Comparison of ENCODE assay signal across 25 cellular contexts in the genomic region with DNA sequence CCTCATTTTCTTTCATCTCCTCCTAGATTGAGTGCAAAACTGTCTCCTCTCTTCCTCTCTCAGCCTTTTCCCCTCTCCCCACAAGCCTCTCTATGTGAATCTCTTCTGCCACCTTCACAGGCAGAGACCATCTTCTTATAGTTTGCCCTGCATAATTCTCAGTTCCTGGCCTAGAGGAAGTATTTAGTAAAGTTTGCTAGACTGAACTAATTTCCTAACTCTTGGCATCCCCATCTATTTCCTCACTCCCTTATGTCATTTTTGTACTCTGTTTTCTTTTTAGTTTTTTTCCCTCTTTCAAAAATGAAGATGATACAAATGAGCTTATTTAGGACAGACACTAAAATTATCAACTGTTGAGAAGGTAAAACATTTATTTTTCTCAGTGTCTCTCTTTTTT.
A peak's percentile ranks its signal among the peaks of the same experiment; 100 is the strongest.
DNase-seq lines count a peak whose midpoint lies in the region; ATAC-seq and TF ChIP-seq lines count a peak whose summit lies in the region.
"Had no signal": no experiment of that assay in that cellular context is flagged by ENCODE, and none has a peak within 500 bp of the region (broad histone marks: within the 10 kb centered on the region; RNA-seq: fewer than 3 reads in every experiment).

No MANE protein-coding gene starts in this region.

- POLR2A ChIA-PET in activated CD8-positive, alpha-beta T cell treated with anti-CD3 and anti-CD28 coated beads, Interleukin-2, amount 10 ng/mL, durations not matched to agents 7 days and 5 days (lab: Charles Lee): no interaction called here
- POLR2A ChIA-PET in activated CD8-positive, alpha-beta T cell treated with anti-CD3 and anti-CD28 coated beads for 36 hours (lab: Charles Lee): interaction anchor here (1.4 kb wide), 1 partner anchor 103 kb away, joined by 4 read pairs; no protein-coding TSS in a partner anchor
- POLR2A ChIA-PET in naive thymus-derived CD8-positive, alpha-beta T cell (lab: Charles Lee): interaction anchor here (1.1 to 2.3 kb wide), 2 partner anchors 9 to 23 kb away, joined by 3 to 8 read pairs; no protein-coding TSS in a partner anchor

- intact Hi-C loops in activated CD8-positive, alpha-beta T cell treated with anti-CD3 and anti-CD28 coated beads for 36 hours (cut with micrococcal nuclease): no loop called here

- peaks cover 35% of the 10 kb centered on the region for H3K9me3 Mint-ChIP-seq in activated CD8-positive, alpha-beta T cell treated with anti-CD3 and anti-CD28 coated beads, Interleukin-2, amount 10 ng/mL, durations not matched to agents 7 days and 5 days (ENCODE audit: insufficient read depth)
- H3K9me3 Mint-ChIP-seq in activated CD8-positive, alpha-beta T cell treated with anti-CD3 and anti-CD28 coated beads for 36 hours: peaks cover 17% of the 10 kb centered on the region
- no peaks in the 10 kb centered on the region for H3K9me3 Mint-ChIP-seq in central memory CD8-positive, alpha-beta T cell
- H3K9me3 Mint-ChIP-seq in naive thymus-derived CD8-positive, alpha-beta T cell: peaks cover 0 to 16% (median 9%) of the 10 kb centered on the region in 9 donors
- peaks cover 15% of the 10 kb centered on the region for H3K9me3 Mint-ChIP-seq in progenitor cell of endocrine pancreas (ENCODE audit: low read depth)
- peaks cover 4% of the 10 kb centered on the region for H3K9me3 Mint-ChIP-seq in stimulated activated memory B cell treated with anti-CD40 and anti-IgM and Interleukin-4, amounts not matched to agents 10 μg/mL and 1 μg/mL and 100 μg/mL, for 72 hours

- peak overlapping the region; percentile 51 for H3K27ac Mint-ChIP-seq in activated CD8-positive, alpha-beta T cell treated with anti-CD3 and anti-CD28 coated beads, Interleukin-2, amount 10 ng/mL, durations not matched to agents 7 days and 5 days
- H3K27ac Mint-ChIP-seq in activated CD8-positive, alpha-beta T cell treated with anti-CD3 and anti-CD28 coated beads for 36 hours: no peak overlapping the region
- H3K27ac Mint-ChIP-seq in central memory CD8-positive, alpha-beta T cell (ENCODE audit: low read depth): peak overlapping the region; percentile 11
- H3K27ac Mint-ChIP-seq in naive thymus-derived CD8-positive, alpha-beta T cell: peak overlapping the region in 8 of 10 donors; percentile 5 to 84 (median 48)
- H3K27ac Mint-ChIP-seq in progenitor cell of endocrine pancreas: no peak overlapping the region
- no peak overlapping the region for H3K27ac Mint-ChIP-seq in stimulated activated memory B cell treated with anti-CD40 and anti-IgM and Interleukin-4, amounts not matched to agents 10 μg/mL and 1 μg/mL and 100 μg/mL, for 72 hours
- H3K27ac Mint-ChIP-seq: activated CD4-positive, alpha-beta T cell treated with anti-CD3 and anti-CD28 coated beads for 36 hours; activated naive CD4-positive, alpha-beta T cell treated with anti-CD3 and anti-CD28 coated beads, Interleukin-2, amount 10 ng/mL, durations not matched to agents 7 days and 5 days; B cell; H9; type B pancreatic cell had no signal

- H3K27me3 Mint-ChIP-seq in activated CD8-positive, alpha-beta T cell treated with anti-CD3 and anti-CD28 coated beads, Interleukin-2, amount 10 ng/mL, durations not matched to agents 7 days and 5 days (ENCODE audit: low read depth): no peaks in the 10 kb centered on the region
- H3K27me3 Mint-ChIP-seq in activated CD8-positive, alpha-beta T cell treated with anti-CD3 and anti-CD28 coated beads for 36 hours: no peaks in the 10 kb centered on the region
- H3K27me3 Mint-ChIP-seq in central memory CD8-positive, alpha-beta T cell: no peaks in the 10 kb centered on the region
- no peaks in the 10 kb centered on the region for H3K27me3 Mint-ChIP-seq in naive thymus-derived CD8-positive, alpha-beta T cell
- no peaks in the 10 kb centered on the region for H3K27me3 Mint-ChIP-seq in progenitor cell of endocrine pancreas
- H3K27me3 Mint-ChIP-seq in stimulated activated memory B cell treated with anti-CD40 and anti-IgM and Interleukin-4, amounts not matched to agents 10 μg/mL and 1 μg/mL and 100 μg/mL, for 72 hours: peaks cover 15% of the 10 kb centered on the region
- H3K27me3 Mint-ChIP-seq: activated CD4-positive, alpha-beta T cell treated with anti-CD3 and anti-CD28 coated beads for 36 hours; activated naive CD4-positive, alpha-beta T cell treated with anti-CD3 and anti-CD28 coated beads, Interleukin-2, amount 10 ng/mL, durations not matched to agents 7 days and 5 days; type B pancreatic cell had no signal

- no peak for DNase-seq in activated CD8-positive, alpha-beta T cell treated with anti-CD3 and anti-CD28 coated beads, Interleukin-2, amount 10 ng/mL, durations not matched to agents 7 days and 5 days
- DNase-seq in activated CD8-positive, alpha-beta T cell treated with anti-CD3 and anti-CD28 coated beads for 36 hours: no peak
- DNase-seq in MV-4-11 (lab: John Stamatoyannopoulos, UW) (peak; percentile 28), progenitor cell of endocrine pancreas (ENCODE audit: low spot score, unreplicated experiment) (no peak)
- DNase-seq in central memory CD8-positive, alpha-beta T cell (ENCODE audit: low spot score in 2 of 2): no peak
- DNase-seq in naive thymus-derived CD8-positive, alpha-beta T cell: no peak
- DNase-seq: activated CD4-positive, alpha-beta T cell treated with anti-CD3 and anti-CD28 coated beads for 36 hours; activated naive CD4-positive, alpha-beta T cell treated with anti-CD3 and anti-CD28 coated beads, Interleukin-2, amount 10 ng/mL, durations not matched to agents 7 days and 5 days; activated T-cell treated with anti-CD3 and anti-CD28 coated beads, Interleukin-2, amount 50 U/mL, for 48 hours; aorta; caudate nucleus; dermis blood vessel endothelial cell; H9; Karpas-422; left cardiac atrium; mesendoderm; NCI-H1092; NCI-H187 treated with DMSO at 0.1 percent for 48 hours; NCI-H82; nucleus accumbens; stimulated activated CD4-positive, alpha-beta T cell treated with anti-CD3 and anti-CD28 coated beads, Interleukin-2, amount 100 ng/mL, for 24 hours had no signal

- no peak for ATAC-seq in activated CD8-positive, alpha-beta T cell treated with anti-CD3 and anti-CD28 coated beads, Interleukin-2, amount 10 ng/mL, durations not matched to agents 7 days and 5 days
- no peak for ATAC-seq in activated CD8-positive, alpha-beta T cell treated with anti-CD3 and anti-CD28 coated beads for 36 hours
- ATAC-seq in central memory CD8-positive, alpha-beta T cell (replicated peaks; ENCODE audit: extremely low read depth, poor library complexity, severe bottlenecking): no peak
- ATAC-seq in naive thymus-derived CD8-positive, alpha-beta T cell: no peak
- ATAC-seq in GM21381 (IDR thresholded peaks at IDR 0.05; ENCODE audit: unreplicated experiment): no peak
- no peak for ATAC-seq in stimulated activated memory B cell treated with anti-CD40 and anti-IgM and Interleukin-4, amounts not matched to agents 10 μg/mL and 1 μg/mL and 100 μg/mL, for 72 hours
- ATAC-seq: activated CD4-positive, alpha-beta T cell treated with anti-CD3 and anti-CD28 coated beads for 36 hours had no signal

- no peak overlapping the region for H3K4me3 Mint-ChIP-seq in activated CD8-positive, alpha-beta T cell treated with anti-CD3 and anti-CD28 coated beads, Interleukin-2, amount 10 ng/mL, durations not matched to agents 7 days and 5 days
- H3K4me3 Mint-ChIP-seq in activated CD8-positive, alpha-beta T cell treated with anti-CD3 and anti-CD28 coated beads for 36 hours: no peak overlapping the region
- no peak overlapping the region for H3K4me3 Mint-ChIP-seq in central memory CD8-positive, alpha-beta T cell
- peak overlapping the region in 8 of 10 donors; percentile 4 to 59 (median 18) for H3K4me3 Mint-ChIP-seq in naive thymus-derived CD8-positive, alpha-beta T cell
- H3K4me3 Mint-ChIP-seq in progenitor cell of endocrine pancreas (ENCODE audit: low read depth): no peak overlapping the region
- H3K4me3 Mint-ChIP-seq in stimulated activated memory B cell treated with anti-CD40 and anti-IgM and Interleukin-4, amounts not matched to agents 10 μg/mL and 1 μg/mL and 100 μg/mL, for 72 hours: no peak overlapping the region
- H3K4me3 Mint-ChIP-seq: activated CD4-positive, alpha-beta T cell treated with anti-CD3 and anti-CD28 coated beads for 36 hours; activated naive CD4-positive, alpha-beta T cell treated with anti-CD3 and anti-CD28 coated beads, Interleukin-2, amount 10 ng/mL, durations not matched to agents 7 days and 5 days; B cell; H9; type B pancreatic cell had no signal

- CTCF ChIA-PET in activated CD8-positive, alpha-beta T cell treated with anti-CD3 and anti-CD28 coated beads, Interleukin-2, amount 10 ng/mL, durations not matched to agents 7 days and 5 days (lab: Charles Lee): interaction anchor here (1.0 to 1.5 kb wide), 3 partner anchors 8 to 39 kb away, joined by 4 to 5 read pairs (median 4); no protein-coding TSS in a partner anchor
- CTCF ChIA-PET in activated CD8-positive, alpha-beta T cell treated with anti-CD3 and anti-CD28 coated beads for 36 hours (lab: Charles Lee): interaction anchor here (0.6 to 1.2 kb wide), 3 partner anchors 9 to 135 kb away, joined by 3 to 5 read pairs (median 3); no protein-coding TSS in a partner anchor

- H3K4me1 Mint-ChIP-seq in activated CD8-positive, alpha-beta T cell treated with anti-CD3 and anti-CD28 coated beads, Interleukin-2, amount 10 ng/mL, durations not matched to agents 7 days and 5 days (ENCODE audit: low read depth): peaks cover 51% of the 10 kb centered on the region
- peaks cover 36% of the 10 kb centered on the region for H3K4me1 Mint-ChIP-seq in activated CD8-positive, alpha-beta T cell treated with anti-CD3 and anti-CD28 coated beads for 36 hours (ENCODE audit: low read depth)
- peaks cover 68% of the 10 kb centered on the region for H3K4me1 Mint-ChIP-seq in central memory CD8-positive, alpha-beta T cell
- H3K4me1 Mint-ChIP-seq in naive thymus-derived CD8-positive, alpha-beta T cell: peaks cover 34 to 73% (median 64%) of the 10 kb centered on the region in 4 donors
- H3K4me1 Mint-ChIP-seq in progenitor cell of endocrine pancreas (ENCODE audit: low read depth): peaks cover 11% of the 10 kb centered on the region
- H3K4me1 Mint-ChIP-seq in stimulated activated memory B cell treated with anti-CD40 and anti-IgM and Interleukin-4, amounts not matched to agents 10 μg/mL and 1 μg/mL and 100 μg/mL, for 72 hours: no peaks in the 10 kb centered on the region
- H3K4me1 Mint-ChIP-seq: B cell had no signal

- no peak for TF ChIP-seq CTCF in activated CD8-positive, alpha-beta T cell treated with anti-CD3 and anti-CD28 coated beads for 36 hours (IDR thresholded peaks at IDR 0.05)
- no peak for TF ChIP-seq CTCF in progenitor cell of endocrine pancreas (IDR thresholded peaks at IDR 0.05; ENCODE audit: unreplicated experiment)

- peaks cover 67% of the 10 kb centered on the region for H3K36me3 Mint-ChIP-seq in activated CD8-positive, alpha-beta T cell treated with anti-CD3 and anti-CD28 coated beads, Interleukin-2, amount 10 ng/mL, durations not matched to agents 7 days and 5 days (ENCODE audit: low read depth)
- H3K36me3 Mint-ChIP-seq in activated CD8-positive, alpha-beta T cell treated with anti-CD3 and anti-CD28 coated beads for 36 hours (ENCODE audit: low read depth): peaks cover 5% of the 10 kb centered on the region
- no peaks in the 10 kb centered on the region for H3K36me3 Mint-ChIP-seq in central memory CD8-positive, alpha-beta T cell (ENCODE audit: insufficient read depth)
- peaks cover 0 to 14% (median 8%) of the 10 kb centered on the region in 3 donors for H3K36me3 Mint-ChIP-seq in naive thymus-derived CD8-positive, alpha-beta T cell
- peaks cover 5% of the 10 kb centered on the region for H3K36me3 Mint-ChIP-seq in progenitor cell of endocrine pancreas (ENCODE audit: insufficient read depth)
- H3K36me3 Mint-ChIP-seq in stimulated activated memory B cell treated with anti-CD40 and anti-IgM and Interleukin-4, amounts not matched to agents 10 μg/mL and 1 μg/mL and 100 μg/mL, for 72 hours: no peaks in the 10 kb centered on the region

Comparison
In these comparisons a context has a peak if more than half of its experiments do, and no peak if none do; other contexts are left out.
1. H3K27ac Mint-ChIP-seq: peak in activated CD8-positive, alpha-beta T cell treated with anti-CD3 and anti-CD28 coated beads, Interleukin-2, amount 10 ng/mL, durations not matched to agents 7 days and 5 days (single experiment), central memory CD8-positive, alpha-beta T cell (single experiment) and naive thymus-derived CD8-positive, alpha-beta T cell (8 of 10); none in activated CD8-positive, alpha-beta T cell treated with anti-CD3 and anti-CD28 coated beads for 36 hours (single experiment), progenitor cell of endocrine pancreas (single experiment) and stimulated activated memory B cell treated with anti-CD40 and anti-IgM and Interleukin-4, amounts not matched to agents 10 μg/mL and 1 μg/mL and 100 μg/mL, for 72 hours (single experiment).
2. H3K4me3 Mint-ChIP-seq: peak in naive thymus-derived CD8-positive, alpha-beta T cell (8 of 10); none in activated CD8-positive, alpha-beta T cell treated with anti-CD3 and anti-CD28 coated beads, Interleukin-2, amount 10 ng/mL, durations not matched to agents 7 days and 5 days (single experiment), activated CD8-positive, alpha-beta T cell treated with anti-CD3 and anti-CD28 coated beads for 36 hours (single experiment), central memory CD8-positive, alpha-beta T cell (single experiment), progenitor cell of endocrine pancreas (single experiment) and stimulated activated memory B cell treated with anti-CD40 and anti-IgM and Interleukin-4, amounts not matched to agents 10 μg/mL and 1 μg/mL and 100 μg/mL, for 72 hours (single experiment).